15 cellular contexts compared by ENCODE assay signal in genomic region chr19:37983916-37984315, GRCh38.
A peak's percentile ranks its signal among the peaks of the same experiment; 100 is the strongest.
DNase-seq lines count a peak whose midpoint lies in the region; ATAC-seq and TF ChIP-seq lines count a peak whose summit lies in the region.
"Had no signal": no experiment of that assay in that cellular context is flagged by ENCODE, and none has a peak within 500 bp of the region (broad histone marks: within the 10 kb centered on the region; RNA-seq: fewer than 3 reads in every experiment).

No MANE protein-coding gene starts in this region.

- ATAC-seq in CD4-positive, alpha-beta T cell (ENCODE audit: poor library complexity): no peak
- ATAC-seq in HG03442 (IDR thresholded peaks at IDR 0.05; ENCODE audit: unreplicated experiment) (no peak), HG03342 (IDR thresholded peaks at IDR 0.05; ENCODE audit: unreplicated experiment) (no peak), HG02870 (IDR thresholded peaks at IDR 0.05; ENCODE audit: unreplicated experiment) (no peak)
- no peak for ATAC-seq in activated CD4-positive, CD25-positive, alpha-beta regulatory T cell treated with anti-CD3 and anti-CD28 coated beads, Interleukin-2, amount 50 U/mL, for 24 hours

- no peak for DNase-seq in CD4-positive, alpha-beta T cell
- DNase-seq in glutamatergic neuron: no peak
- DNase-seq in posterior vena cava (ENCODE audit: low spot score): peak; percentile 31
- DNase-seq: activated CD4-positive, alpha-beta memory T cell treated with anti-CD3 and anti-CD28 coated beads, Interleukin-2, amount 10 ng/mL, durations not matched to agents 7 days and 5 days; activated naive CD4-positive, alpha-beta T cell treated with Interleukin-2 at 50 U/mL for 16 hours; amniotic stem cell; central memory CD4-positive, alpha-beta T cell; NCI-H748 treated with DMSO at 0.1 percent for 48 hours; SIG-M5; stimulated activated CD4-positive, alpha-beta T cell treated with anti-CD3 and anti-CD28 coated beads, Interleukin-4, amount 100 ng/mL, for 24 hours had no signal

- no peaks in the 10 kb centered on the region for H4K20me1 ChIP-seq in SU-DHL-6 (ENCODE audit: low read depth, low read length)

- H3K9me3 Mint-ChIP-seq in CD4-positive, alpha-beta T cell: no peaks in the 10 kb centered on the region
- peaks cover 7% of the 10 kb centered on the region for H3K9me3 Mint-ChIP-seq in glutamatergic neuron (ENCODE audit: unreplicated experiment)
- H3K9me3 Mint-ChIP-seq: activated CD4-positive, alpha-beta memory T cell treated with anti-CD3 and anti-CD28 coated beads, Interleukin-2, amount 10 ng/mL, durations not matched to agents 7 days and 5 days had no signal

- H3F3A ChIP-seq in SU-DHL-6 (ENCODE audit: insufficient read depth): peaks cover 50% of the 10 kb centered on the region

- H3K4me3 Mint-ChIP-seq in CD4-positive, alpha-beta T cell: no peak overlapping the region
- peak overlapping the region; percentile 25 for H3K4me3 Mint-ChIP-seq in glutamatergic neuron (ENCODE audit: unreplicated experiment)
- H3K4me3 Mint-ChIP-seq: activated CD4-positive, alpha-beta memory T cell treated with anti-CD3 and anti-CD28 coated beads, Interleukin-2, amount 10 ng/mL, durations not matched to agents 7 days and 5 days had no signal

- no peaks in the 10 kb centered on the region for H3K27me3 Mint-ChIP-seq in CD4-positive, alpha-beta T cell
- peaks cover 6% of the 10 kb centered on the region for H3K27me3 Mint-ChIP-seq in glutamatergic neuron (ENCODE audit: unreplicated experiment)
- H3K27me3 Mint-ChIP-seq: activated CD4-positive, alpha-beta memory T cell treated with anti-CD3 and anti-CD28 coated beads, Interleukin-2, amount 10 ng/mL, durations not matched to agents 7 days and 5 days had no signal

- H2AFZ ChIP-seq in SU-DHL-6 (ENCODE audit: low read depth, low read length, severe bottlenecking): no peak overlapping the region

- H3K79me2 ChIP-seq in SU-DHL-6 (ENCODE audit: insufficient read depth, low read length): peaks cover 93% of the 10 kb centered on the region

- H3K27ac ChIP-seq in CD4-positive, alpha-beta T cell (ENCODE audit: low read depth, low read length): no peak overlapping the region
- H3K27ac ChIP-seq in SU-DHL-6 (ENCODE audit: low read depth, low read length): peak overlapping the region; percentile 92

- no peak for TF ChIP-seq CTCF in CD4-positive, alpha-beta T cell (IDR thresholded peaks at IDR 0.05)
- TF ChIP-seq CTCF in SU-DHL-6 (IDR thresholded peaks at IDR 0.05; ENCODE audit: insufficient read depth, low read length, poor library complexity, severe bottlenecking): no peak
- no peak for TF ChIP-seq CTCF in glutamatergic neuron (IDR thresholded peaks at IDR 0.05; ENCODE audit: partially characterized antibody, unreplicated experiment)

- peak overlapping the region; percentile 6 for H3K27ac Mint-ChIP-seq in CD4-positive, alpha-beta T cell
- peak overlapping the region; percentile 24 for H3K27ac Mint-ChIP-seq in glutamatergic neuron (ENCODE audit: unreplicated experiment)
- H3K27ac Mint-ChIP-seq: activated CD4-positive, alpha-beta memory T cell treated with anti-CD3 and anti-CD28 coated beads, Interleukin-2, amount 10 ng/mL, durations not matched to agents 7 days and 5 days had no signal

- POLR2A ChIA-PET in CD4-positive, alpha-beta T cell (lab: Charles Lee): no interaction called here

- CTCF ChIA-PET in CD4-positive, alpha-beta T cell (lab: Charles Lee): no interaction called here

- H3K9me3 ChIP-seq in CD4-positive, alpha-beta T cell (ENCODE audit: control insufficient read depth, low read length): no peaks in the 10 kb centered on the region
- H3K9me3 ChIP-seq in SU-DHL-6 (ENCODE audit: insufficient read depth, low read length): no peaks in the 10 kb centered on the region

- H3K36me3 Mint-ChIP-seq in CD4-positive, alpha-beta T cell (ENCODE audit: low read depth): no peaks in the 10 kb centered on the region
- H3K36me3 Mint-ChIP-seq in glutamatergic neuron (ENCODE audit: unreplicated experiment): no peaks in the 10 kb centered on the region

- no peak overlapping the region for H3K4me3 ChIP-seq in SU-DHL-6 (ENCODE audit: insufficient read depth, low read length, poor library complexity, severe bottlenecking)

- H3K4me2 ChIP-seq in SU-DHL-6 (ENCODE audit: low read depth, low read length, poor library complexity, severe bottlenecking): no peak overlapping the region

- no peak overlapping the region for H3K9ac ChIP-seq in SU-DHL-6 (ENCODE audit: low read length)

- no peaks in the 10 kb centered on the region for H3K36me3 ChIP-seq in SU-DHL-6 (ENCODE audit: low read length)

- H3K4me1 Mint-ChIP-seq in CD4-positive, alpha-beta T cell (ENCODE audit: low read depth): peaks cover 24% of the 10 kb centered on the region
- peaks cover 31% of the 10 kb centered on the region for H3K4me1 Mint-ChIP-seq in glutamatergic neuron (ENCODE audit: low read depth, unreplicated experiment)

- no peaks in the 10 kb centered on the region for H3K27me3 ChIP-seq in CD4-positive, alpha-beta T cell (ENCODE audit: control insufficient read depth, insufficient read depth, low read length)
- no peaks in the 10 kb centered on the region for H3K27me3 ChIP-seq in SU-DHL-6 (ENCODE audit: low read length)

- intact Hi-C loops in CD4-positive, alpha-beta T cell (cut with DNase I, micrococcal nuclease): no loop called here
- intact Hi-C loops in posterior vena cava (cut with DNase I): loop anchor here in 1 of 2 donors (5.0 kb wide), 1 partner anchor 52 kb away; no protein-coding TSS in a partner anchor

- H3K9me2 ChIP-seq in SU-DHL-6 (replicated peaks; ENCODE audit: insufficient read depth, low read length): no peaks in the 10 kb centered on the region
